In the genomic region with DNA sequence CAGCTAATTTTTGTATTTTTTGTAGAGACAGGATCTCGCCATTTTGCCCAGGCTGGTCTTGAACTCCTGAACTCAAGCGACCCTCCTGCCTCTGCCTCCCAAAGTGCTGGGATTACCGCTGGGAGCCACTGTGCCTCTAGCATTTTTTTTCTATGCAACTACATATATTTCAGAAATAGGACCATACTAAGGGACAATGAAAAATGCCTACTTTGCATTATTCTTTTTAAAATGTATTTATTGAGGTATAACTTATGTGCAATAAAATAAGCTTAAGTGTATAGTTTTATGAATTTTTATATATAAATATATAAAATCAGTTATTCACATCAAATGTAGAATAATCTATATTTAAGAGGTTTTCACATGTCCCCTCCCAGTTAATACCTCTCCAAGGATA, we compare ENCODE assay signal across 27 cellular contexts. TPM values are rescaled to one million over a fixed set of nuclear protein-coding genes. Genes with fewer than 3 reads are reported as not detected.
DNase-seq lines count a peak whose midpoint lies in the region; ATAC-seq, FAIRE-seq and TF ChIP-seq lines count a peak whose summit lies in the region.
"Had no signal": no experiment of that assay in that cellular context is flagged by ENCODE, and none has a peak within 500 bp of the region (broad histone marks: within the 10 kb centered on the region; RNA-seq: fewer than 3 reads in every experiment).

No MANE protein-coding gene starts in this region.

- H4K8ac ChIP-seq in IMR-90 (ENCODE audit: low read depth in 2 of 2, low read length in 2 of 2), result no peak overlapping the region

- peaks cover 0 to 1% of the 10 kb centered on the region in 2 donors for H3K4me1 Mint-ChIP-seq in stimulated activated naive B cell treated with anti-CD40 and anti-IgM and Interleukin-4, amounts not matched to agents 10 μg/mL and 1 μg/mL and 100 μg/mL, for 72 hours
- peaks cover 6% of the 10 kb centered on the region for H3K4me1 Mint-ChIP-seq in endodermal cell
- H3K4me1 Mint-ChIP-seq: B cell had no signal

- H3K27ac ChIP-seq in HepG2 (ENCODE audit: extremely low read length, insufficient read depth, low read length) (no peak overlapping the region), right lobe of liver (no peak overlapping the region), IMR-90 (ENCODE audit: insufficient read depth, low read length) (no peak overlapping the region), K562 (ENCODE audit: extremely low read depth, low read depth, low read length) (no peak overlapping the region), endodermal cell (ENCODE audit: low read depth, low read length) (no peak overlapping the region)
- H3K27ac ChIP-seq: BLaER1 treated with 17β-estradiol and CSF1 and Interleukin-3, amounts not matched to agents 10 nM and 100 nM; C4-2B had no signal

- H2BK20ac ChIP-seq in IMR-90 (ENCODE audit: low read depth, low read length), result no peak overlapping the region

- no peak overlapping the region for H4K91ac ChIP-seq in IMR-90 (ENCODE audit: insufficient read depth, low read depth, low read length)

- H2AFZ ChIP-seq in HepG2 (ENCODE audit: low read length), result no peak overlapping the region
- no peak overlapping the region for H2AFZ ChIP-seq in IMR-90 (replicated peaks; ENCODE audit: low read length, poor library complexity)
- H2AFZ ChIP-seq in K562 (ENCODE audit: low read depth, low read length), result no peak overlapping the region

- no peak for DNase-seq in HepG2 (ENCODE audit: low spot score)
- DNase-seq in right lobe of liver, result no peak
- DNase-seq in IMR-90, result no peak
- DNase-seq in K562 (ENCODE audit: extremely low read depth in 1 of 4, low spot score in 3 of 4), result no peak
- no peak for DNase-seq in stimulated activated naive B cell treated with anti-CD40 and anti-IgM and Interleukin-4, amounts not matched to agents 10 μg/mL and 1 μg/mL and 100 μg/mL, for 72 hours
- DNase-seq in OCI-M2 (lab: John Stamatoyannopoulos, UW; ENCODE audit: unreplicated experiment), result no peak
- no peak for DNase-seq in NCI-H526 (lab: John Stamatoyannopoulos, UW)
- no peak for DNase-seq in endodermal cell
- DNase-seq: 8988T; AML-193; CD4-positive, alpha-beta T cell; CD8-positive, alpha-beta T cell; COR-L47; DMS 273 treated with DMSO at 0.1 percent for 48 hours; DMS153; DMS53; DMS79; DND-41; EL; GDM1 had no signal

- no peak overlapping the region for H4K5ac ChIP-seq in IMR-90 (ENCODE audit: low read depth, low read length)

- dilution Hi-C loops in IMR-90 (cut with HindIII; ENCODE audit: low sequenced_read_pairs, unreplicated experiment), result no loop called here

- TF ChIP-seq CTCF in HepG2 (CRISPR knock-in tag; IDR thresholded peaks at IDR 0.05) (no peak), right lobe of liver (IDR thresholded peaks at IDR 0.05) (no peak), IMR-90 (conservative IDR thresholded peaks at IDR 0.05; ENCODE audit: low read depth, low read length) (no peak), K562 (IDR thresholded peaks at IDR 0.05 in 2 of 3, conservative IDR thresholded peaks at IDR 0.05 in 1 of 3; ENCODE audit: insufficient read depth in 2 of 3, low read depth in 1 of 3, low read length in 3 of 3) (no peak), endodermal cell (conservative IDR thresholded peaks at IDR 0.05) (no peak)

- intact Hi-C loops in HepG2 (cut with micrococcal nuclease; ENCODE audit: unreplicated experiment), result no loop called here
- intact Hi-C loops in right lobe of liver (cut with DNase I), result no loop called here
- intact Hi-C loops in IMR-90 (cut with micrococcal nuclease), result no loop called here
- intact Hi-C loops in K562 (cut with micrococcal nuclease), result no loop called here

- H3K18ac ChIP-seq in IMR-90 (ENCODE audit: low read depth, low read length), result no peak overlapping the region

- H3K9me1 ChIP-seq in IMR-90 (ENCODE audit: insufficient read depth, low read length) (no peaks in the 10 kb centered on the region; the same call in 1 of the 2 replicates), K562 (ENCODE audit: control insufficient read depth, insufficient read depth, low read length) (no peaks in the 10 kb centered on the region)

- no peaks in the 10 kb centered on the region for H3K27me3 ChIP-seq in HepG2 (ENCODE audit: control insufficient read depth in 1 of 2, insufficient read depth in 2 of 2, low read length in 2 of 2)
- H3K27me3 ChIP-seq in right lobe of liver, result no peaks in the 10 kb centered on the region
- no peaks in the 10 kb centered on the region for H3K27me3 ChIP-seq in IMR-90 (ENCODE audit: control insufficient read depth, insufficient read depth, low read length)
- H3K27me3 ChIP-seq in K562 (ENCODE audit: control insufficient read depth in 2 of 2, insufficient read depth in 2 of 2, low read length in 2 of 2), result no peaks in the 10 kb centered on the region
- H3K27me3 ChIP-seq in endodermal cell (ENCODE audit: control insufficient read depth, insufficient read depth, low read length, poor library complexity, severe bottlenecking), result no peaks in the 10 kb centered on the region
- H3K27me3 ChIP-seq: BLaER1 treated with 17β-estradiol and CSF1 and Interleukin-3, amounts not matched to agents 10 nM and 100 nM had no signal

- no peaks in the 10 kb centered on the region for H3K9me3 ChIP-seq in HepG2 (ENCODE audit: low read length)
- H3K9me3 ChIP-seq in right lobe of liver, result no peaks in the 10 kb centered on the region
- H3K9me3 ChIP-seq in IMR-90 (ENCODE audit: control insufficient read depth, insufficient read depth, low read length), result no peaks in the 10 kb centered on the region
- H3K9me3 ChIP-seq in K562 (replicated peaks; ENCODE audit: control insufficient read depth, insufficient read depth, low read depth, low read length), result no peaks in the 10 kb centered on the region
- peaks cover 24% of the 10 kb centered on the region for H3K9me3 ChIP-seq in endodermal cell (ENCODE audit: control insufficient read depth, low read length)

- TF ChIP-seq RAD21 in HepG2 (CRISPR knock-in tag; IDR thresholded peaks at IDR 0.05) (no peak), IMR-90 (IDR thresholded peaks at IDR 0.05; ENCODE audit: low read length) (no peak), K562 (CRISPR knock-in tag; conservative IDR thresholded peaks at IDR 0.05 in 1 of 2, IDR thresholded peaks at IDR 0.05 in 1 of 2) (no peak)

- H4K20me1 ChIP-seq in HepG2 (ENCODE audit: insufficient read depth, low read length) (no peaks in the 10 kb centered on the region), IMR-90 (ENCODE audit: insufficient read depth, low read length) (no peaks in the 10 kb centered on the region), K562 (replicated peaks; ENCODE audit: control insufficient read depth, insufficient read depth, low read length) (no peaks in the 10 kb centered on the region)
- H4K20me1 ChIP-seq: BLaER1 treated with 17β-estradiol and CSF1 and Interleukin-3, amounts not matched to agents 10 nM and 100 nM had no signal

- H3K36me3 ChIP-seq in HepG2 (replicated peaks in 1 of 2; ENCODE audit: control insufficient read depth in 1 of 2, insufficient read depth in 2 of 2, low read length in 2 of 2) (peaks cover 0 to 2% of the 10 kb centered on the region in 2 experiments; a peak in 1 of 5 replicates), right lobe of liver (no peaks in the 10 kb centered on the region), IMR-90 (ENCODE audit: control insufficient read depth, insufficient read depth, low read length) (peaks cover 8% of the 10 kb centered on the region), K562 (ENCODE audit: control insufficient read depth, insufficient read depth, low read length) (no peaks in the 10 kb centered on the region), endodermal cell (ENCODE audit: control insufficient read depth, insufficient read depth, low read length) (peaks cover 12% of the 10 kb centered on the region)

- CTCF ChIA-PET in HepG2 (lab: Yijun Ruan, JAX; ENCODE audit: low intra/inter-chr PET ratio, low total read pairs), result no interaction called here
- CTCF ChIA-PET in IMR-90 (lab: Yijun Ruan, JAX), result no interaction called here
- CTCF ChIA-PET in K562 (lab: Yijun Ruan, JAX; ENCODE audit: low intra/inter-chr PET ratio), result no interaction called here

- H3K4ac ChIP-seq in IMR-90 (ENCODE audit: low read depth, low read length), result no peak overlapping the region

- no peak overlapping the region for H2AK5ac ChIP-seq in IMR-90 (ENCODE audit: low read depth, low read length)

- no peaks in the 10 kb centered on the region for H3K9me3 Mint-ChIP-seq in stimulated activated naive B cell treated with anti-CD40 and anti-IgM and Interleukin-4, amounts not matched to agents 10 μg/mL and 1 μg/mL and 100 μg/mL, for 72 hours
- H3K9me3 Mint-ChIP-seq in endodermal cell, result peaks cover 9% of the 10 kb centered on the region
- H3K9me3 Mint-ChIP-seq: CD4-positive, alpha-beta T cell had no signal

- H3K4me1 ChIP-seq in HepG2 (ENCODE audit: insufficient read depth, low read length), result no peaks in the 10 kb centered on the region
- H3K4me1 ChIP-seq in right lobe of liver, result no peaks in the 10 kb centered on the region
- no peaks in the 10 kb centered on the region for H3K4me1 ChIP-seq in IMR-90 (ENCODE audit: control insufficient read depth, insufficient read depth, low read length)
- H3K4me1 ChIP-seq in K562 (replicated peaks in 1 of 2; ENCODE audit: control insufficient read depth in 2 of 2, insufficient read depth in 2 of 2, low read length in 2 of 2), result no peaks in the 10 kb centered on the region
- no peaks in the 10 kb centered on the region for H3K4me1 ChIP-seq in endodermal cell (ENCODE audit: control insufficient read depth, insufficient read depth, low read length)

- no peak overlapping the region for H3K14ac ChIP-seq in IMR-90 (replicated peaks; ENCODE audit: low read depth, low read length)

- TF ChIP-seq EP300 in HepG2 (IDR thresholded peaks at IDR 0.05; ENCODE audit: low read depth in 2 of 2, low read length in 2 of 2), result no peak
- TF ChIP-seq EP300 in HepG2 (CRISPR knock-in tag; IDR thresholded peaks at IDR 0.05; ENCODE audit: borderline replicate concordance), result no peak
- TF ChIP-seq EP300 in K562 (IDR thresholded peaks at IDR 0.05; ENCODE audit: low read length), result no peak

- H3K27ac Mint-ChIP-seq in stimulated activated naive B cell treated with anti-CD40 and anti-IgM and Interleukin-4, amounts not matched to agents 10 μg/mL and 1 μg/mL and 100 μg/mL, for 72 hours, result peak overlapping the region; percentile 60
- no peak overlapping the region for H3K27ac Mint-ChIP-seq in endodermal cell
- H3K27ac Mint-ChIP-seq: B cell; CD4-positive, alpha-beta T cell; CD8-positive, alpha-beta T cell had no signal

- no peaks in the 10 kb centered on the region for H3K27me3 Mint-ChIP-seq in stimulated activated naive B cell treated with anti-CD40 and anti-IgM and Interleukin-4, amounts not matched to agents 10 μg/mL and 1 μg/mL and 100 μg/mL, for 72 hours
- H3K27me3 Mint-ChIP-seq in endodermal cell (ENCODE audit: insufficient read depth), result no peaks in the 10 kb centered on the region
- H3K27me3 Mint-ChIP-seq: B cell; CD4-positive, alpha-beta T cell had no signal

- H3K23ac ChIP-seq in IMR-90 (ENCODE audit: low read depth, low read length), result no peak overlapping the region

- no peak overlapping the region for H3K4me3 ChIP-seq in HepG2 (replicated peaks in 1 of 3; ENCODE audit: insufficient read depth in 1 of 3, low read depth in 2 of 3, low read length in 3 of 3)
- H3K4me3 ChIP-seq in right lobe of liver, result no peak overlapping the region
- no peak overlapping the region for H3K4me3 ChIP-seq in IMR-90 (ENCODE audit: insufficient read depth, low read depth, low read length)
- no peak overlapping the region for H3K4me3 ChIP-seq in K562
- H3K4me3 ChIP-seq in endodermal cell (ENCODE audit: low read length), result no peak overlapping the region
- H3K4me3 ChIP-seq: BLaER1 treated with 17β-estradiol and CSF1 and Interleukin-3, amounts not matched to agents 10 nM and 100 nM; GM12878 had no signal

- no peak overlapping the region for H2BK5ac ChIP-seq in IMR-90 (ENCODE audit: low read depth, low read length, poor library complexity, severe bottlenecking)

- no peaks in the 10 kb centered on the region for H3K79me1 ChIP-seq in IMR-90 (ENCODE audit: low read depth in 1 of 2, low read length in 2 of 2)

- H3K4me3 Mint-ChIP-seq in stimulated activated naive B cell treated with anti-CD40 and anti-IgM and Interleukin-4, amounts not matched to agents 10 μg/mL and 1 μg/mL and 100 μg/mL, for 72 hours, result no peak overlapping the region
- no peak overlapping the region for H3K4me3 Mint-ChIP-seq in endodermal cell
- H3K4me3 Mint-ChIP-seq: B cell; CD4-positive, alpha-beta T cell; CD8-positive, alpha-beta T cell had no signal

- no peak overlapping the region for H2BK15ac ChIP-seq in IMR-90 (ENCODE audit: low read depth, low read length)

- H3K9ac ChIP-seq in HepG2 (ENCODE audit: insufficient read depth, low read depth, low read length) (no peak overlapping the region), IMR-90 (ENCODE audit: low read depth, low read length) (no peak overlapping the region), K562 (ENCODE audit: insufficient read depth in 1 of 2, low read depth in 2 of 2, low read length in 2 of 2) (no peak overlapping the region), endodermal cell (ENCODE audit: extremely low read depth, low read length, poor library complexity, severe bottlenecking) (no peak overlapping the region)
- H3K9ac ChIP-seq: BLaER1 treated with 17β-estradiol and CSF1 and Interleukin-3, amounts not matched to agents 10 nM and 100 nM had no signal

- BruUV-seq in HepG2 (replicated peaks; lab: Mats Ljungman, UMichigan) (no TSS peak), IMR-90 (replicated peaks; lab: Mats Ljungman, UMichigan) (no TSS peak), K562 (replicated peaks; lab: Mats Ljungman, UMichigan) (no TSS peak)

- 96% methylated on average over 3 of the region's 3 CpGs for WGBS in HepG2 (ENCODE audit: low lambda C conversion rate)
- 100% methylated on average over 3 of the region's 3 CpGs for WGBS in right lobe of liver (ENCODE audit: insufficient coverage, low coverage, low lambda C conversion rate, missing lambda C conversion rate)
- no CpG with 5 or more reads among the region's 3 CpGs for WGBS in IMR-90 (ENCODE audit: extremely low coverage in 2 of 2, insufficient read length in 1 of 2), 2 experiments
- WGBS in K562 (ENCODE audit: insufficient coverage, low coverage, missing lambda C conversion rate), result 66% methylated on average over 3 of the region's 3 CpGs
- WGBS in endodermal cell (ENCODE audit: insufficient coverage in 1 of 2, insufficient read length in 1 of 2), 2 experiments, result 86 to 95% methylated on average over 1 to 3 of the region's 3 CpGs

- H2AK9ac ChIP-seq in IMR-90 (replicated peaks; ENCODE audit: low read depth, low read length, poor library complexity), result no peak overlapping the region

- POLR2A ChIA-PET in HepG2 (lab: Yijun Ruan, JAX), result interaction anchor here (1.0 kb wide), 1 partner anchor 9 kb away, joined by 4 read pairs; no protein-coding TSS in a partner anchor
- POLR2A ChIA-PET in IMR-90 (lab: Charles Lee; ENCODE audit: unreplicated experiment), result no interaction called here
- POLR2A ChIA-PET in K562 (lab: Yijun Ruan, JAX), result interaction anchor here (0.5 kb wide), 1 partner anchor 334 kb away, joined by 3 read pairs; no protein-coding TSS in a partner anchor

- no peak overlapping the region for H2BK120ac ChIP-seq in IMR-90 (ENCODE audit: low read depth, low read length)

- FAIRE-seq in HepG2 (lab: Jason Lieb, UNC) (no peak), K562 (lab: Jason Lieb, UNC) (no peak)
- FAIRE-seq: A204.1, GM12878, GM12892, GM18507 had no signal

- ATAC-seq in HepG2, result no peak
- no peak for ATAC-seq in right lobe of liver
- no peak for ATAC-seq in IMR-90 (ENCODE audit: low read depth)
- ATAC-seq in K562, result no peak
- no peak for ATAC-seq in stimulated activated naive B cell treated with anti-CD40 and anti-IgM and Interleukin-4, amounts not matched to agents 10 μg/mL and 1 μg/mL and 100 μg/mL, for 72 hours (replicated peaks)
- ATAC-seq: CD8-positive, alpha-beta T cell; GM12878 had no signal

- in situ Hi-C loops in HepG2 (cut with HindIII; ENCODE audit: extremely low pct_ligation_motif_present, low pct_unique_long_range_greater_than_20kb) (no loop called here), IMR-90 (cut with MboI; ENCODE audit: low sequenced_read_pairs) (no loop called here), K562 (cut with MboI) (no loop called here)

- H3K79me2 ChIP-seq in HepG2 (ENCODE audit: insufficient read depth, low read length), result no peaks in the 10 kb centered on the region
- no peaks in the 10 kb centered on the region for H3K79me2 ChIP-seq in K562 (ENCODE audit: control insufficient read depth, insufficient read depth, low read length)

- H3K36me3 Mint-ChIP-seq in stimulated activated naive B cell treated with anti-CD40 and anti-IgM and Interleukin-4, amounts not matched to agents 10 μg/mL and 1 μg/mL and 100 μg/mL, for 72 hours, result peaks cover 29 to 50% of the 10 kb centered on the region in 2 donors
- peaks cover 50% of the 10 kb centered on the region for H3K36me3 Mint-ChIP-seq in endodermal cell (ENCODE audit: low read depth)

- H3K4me2 ChIP-seq in HepG2 (ENCODE audit: low read depth, low read length) (no peak overlapping the region), IMR-90 (ENCODE audit: low read depth, low read length) (no peak overlapping the region), K562 (ENCODE audit: insufficient read depth, low read length) (no peak overlapping the region)
- H3K4me2 ChIP-seq: BLaER1 treated with 17β-estradiol and CSF1 and Interleukin-3, amounts not matched to agents 10 nM and 100 nM had no signal

- TF ChIP-seq POLR2A in HepG2 (IDR thresholded peaks at IDR 0.05; ENCODE audit: insufficient read depth in 1 of 2, low read depth in 2 of 2, low read length in 2 of 2) (no peak), right lobe of liver (IDR thresholded peaks at IDR 0.05) (no peak), IMR-90 (IDR thresholded peaks at IDR 0.05; ENCODE audit: low read depth, low read length) (no peak), K562 (conservative IDR thresholded peaks at IDR 0.05) (no peak)

- H3K56ac ChIP-seq in IMR-90 (ENCODE audit: extremely low read depth, insufficient read depth, low read length), result no peak overlapping the region

RNA-seq across cellular contexts. Expression of a gene that starts 38.1 kb away (rescaled TPM):
- total RNA-seq in HepG2 (2016; rRNA removed; fragmentation: Illumina TruSeq; extraction: Trizol) (11.8 and 12.0 TPM in 2 replicates), right lobe of liver (10 to 100 TPM in 1 of 6 experiments, 1 to 10 TPM in 5; 6.1 to 10.2 (median 7.6) TPM), IMR-90 (2012; rRNA removed) (16.7 and 18.9 TPM in 2 replicates), K562 (2014; rRNA removed) (6.9 and 11.2 TPM in 2 replicates), K562 (2014; rRNA removed; fragmentation: Illumina TruSeq; extraction: Trizol) (9.0 and 10.2 TPM in 2 replicates), K562 (2015; rRNA removed; fragmentation: Illumina TruSeq; extraction: Trizol) (10.2 and 10.7 TPM in 2 replicates), K562 (2021) (9.9 and 13.2 TPM in 2 replicates), endodermal cell (10 to 100 TPM; 33.6 to 39.1 TPM)
- total RNA-seq in HepG2 (2016; cell fraction: cytosol; rRNA removed; fragmentation: Illumina TruSeq; extraction: Trizol; ENCODE audit: low read depth), result 1.4 and 2.9 TPM in 2 replicates
- total RNA-seq in HepG2 (2016; cell fraction: insoluble cytoplasmic fraction; rRNA removed; fragmentation: Illumina TruSeq; extraction: Trizol), result 11.9 and 13.3 TPM in 2 replicates
- total RNA-seq in HepG2 (2016; cell fraction: membrane; rRNA removed; fragmentation: Illumina TruSeq; extraction: Trizol), result 3.3 and 4.4 TPM in 2 replicates
- 19.2 and 23.9 TPM in 2 replicates for total RNA-seq in HepG2 (2016; cell fraction: nucleus; rRNA removed; fragmentation: Illumina TruSeq; extraction: Trizol)
- polyA plus RNA-seq in HepG2 (2011; rRNA removed) (9.7 and 13.1 TPM in 2 replicates), IMR-90 (2012; rRNA removed) (17.5 and 18.6 TPM in 2 replicates), K562 (2011; rRNA removed) (7.6 and 10.2 TPM in 2 replicates), K562 (2014; fragmentation: Illumina TruSeq; extraction: Trizol) (9.7 and 10.1 TPM in 2 replicates), K562 (2014; fragmentation: Nextera tagmentation; extraction: Ambion mirVana) (1 to 10 TPM; 1.7 to 2.6 TPM), K562 (2014; rRNA removed) (8.0 and 10.3 TPM in 2 replicates)
- 4.9 and 5.9 TPM in 2 replicates for polyA plus RNA-seq in HepG2 (2011; cell fraction: cytosol; rRNA removed)
- 69.4 and 79.1 TPM in 2 replicates for polyA plus RNA-seq in HepG2 (2011; cell fraction: nucleus; rRNA removed)
- polyA plus RNA-seq in HepG2 (2012), result 7.3 and 9.1 TPM in 2 replicates
- polyA plus RNA-seq in HepG2 (2016; cell fraction: cytosol; fragmentation: Illumina TruSeq; extraction: Trizol; ENCODE audit: low read depth), result 0.67 and 0.72 TPM in 2 replicates
- 5.8 and 8.3 TPM in 2 replicates for polyA plus RNA-seq in HepG2 (2016; cell fraction: insoluble cytoplasmic fraction; fragmentation: Illumina TruSeq; extraction: Trizol; ENCODE audit: low read depth)
- 0.84 and 1.0 TPM in 2 replicates for polyA plus RNA-seq in HepG2 (2016; cell fraction: membrane; fragmentation: Illumina TruSeq; extraction: Trizol; ENCODE audit: low read depth)
- 26.4 and 32.6 TPM in 2 replicates for polyA plus RNA-seq in HepG2 (2016; cell fraction: nucleus; fragmentation: Illumina TruSeq; extraction: Trizol; ENCODE audit: insufficient read depth, low read depth)
- 14.8 and 27.4 TPM in 2 replicates for polyA minus RNA-seq in HepG2 (2011; rRNA and poly(A)+ RNA removed; ENCODE audit: low replicate concordance)
- polyA minus RNA-seq in HepG2 (2011; cell fraction: cytosol; rRNA and poly(A)+ RNA removed), result 5.6 and 7.6 TPM in 2 replicates
- 46.9 and 47.9 TPM in 2 replicates for polyA minus RNA-seq in HepG2 (2011; cell fraction: nucleus; rRNA and poly(A)+ RNA removed)
- 10.9 and 13.5 TPM in 2 replicates for polyA plus RNA-seq in IMR-90 (2012; cell fraction: cytosol; rRNA removed)
- polyA plus RNA-seq in IMR-90 (2012; cell fraction: nucleus; rRNA removed; ENCODE audit: low replicate concordance), result 62.6 and 75.3 TPM in 2 replicates
- 83.0 and 106 TPM in 2 replicates for total RNA-seq in K562 (2011; cell fraction: chromatin; rRNA removed; ENCODE audit: low replicate concordance)
- total RNA-seq in K562 (2011; cell fraction: nucleolus; rRNA removed), result 39.1 and 48.2 TPM in 2 replicates
- total RNA-seq in K562 (2011; cell fraction: nucleoplasm; rRNA removed), result 52.3 and 52.5 TPM in 2 replicates
- polyA plus RNA-seq in K562 (2011; cell fraction: cytosol; rRNA removed), result 6.3 TPM in 2 replicates
- 37.3 and 42.3 TPM in 2 replicates for polyA plus RNA-seq in K562 (2011; cell fraction: nucleus; rRNA removed)
- 7.8 and 9.3 TPM in 2 replicates for polyA plus RNA-seq in K562 (2012)
- polyA minus RNA-seq in K562 (2011; rRNA and poly(A)+ RNA removed), result 26.5 and 29.0 TPM in 2 replicates
- polyA minus RNA-seq in K562 (2011; cell fraction: cytosol; rRNA and poly(A)+ RNA removed), result 6.8 and 8.2 TPM in 2 replicates
- polyA minus RNA-seq in K562 (2011; cell fraction: nucleus; rRNA and poly(A)+ RNA removed), result 21.3 and 32.2 TPM in 2 replicates
- 14.5 TPM for polyA plus RNA-seq in endodermal cell (2013, experiment 1 of 2)
- polyA plus RNA-seq in endodermal cell (2013, experiment 2 of 2), result 13.9 TPM

RNA-seq across cellular contexts. Expression of a gene that starts 38.3 kb away (rescaled TPM):
- total RNA-seq in HepG2 (2016; rRNA removed; fragmentation: Illumina TruSeq; extraction: Trizol) (44.9 and 72.7 TPM in 2 replicates), right lobe of liver (10 to 100 TPM; 25.3 to 53.3 (median 26.9) TPM), IMR-90 (2012; rRNA removed) (62.5 and 68.1 TPM in 2 replicates), K562 (2014; rRNA removed) (47.9 and 55.3 TPM in 2 replicates), K562 (2014; rRNA removed; fragmentation: Illumina TruSeq; extraction: Trizol) (21.1 and 23.7 TPM in 2 replicates), K562 (2015; rRNA removed; fragmentation: Illumina TruSeq; extraction: Trizol) (30.9 and 33.5 TPM in 2 replicates), K562 (2021) (61.5 and 63.6 TPM in 2 replicates), endodermal cell (100 to 1,000 TPM; 138 TPM)
- total RNA-seq in HepG2 (2016; cell fraction: cytosol; rRNA removed; fragmentation: Illumina TruSeq; extraction: Trizol; ENCODE audit: low read depth), result 15.7 and 16.0 TPM in 2 replicates
- total RNA-seq in HepG2 (2016; cell fraction: insoluble cytoplasmic fraction; rRNA removed; fragmentation: Illumina TruSeq; extraction: Trizol), result 34.4 and 74.8 TPM in 2 replicates
- total RNA-seq in HepG2 (2016; cell fraction: membrane; rRNA removed; fragmentation: Illumina TruSeq; extraction: Trizol), result 23.3 and 26.6 TPM in 2 replicates
- 94.4 and 99.1 TPM in 2 replicates for total RNA-seq in HepG2 (2016; cell fraction: nucleus; rRNA removed; fragmentation: Illumina TruSeq; extraction: Trizol)
- polyA plus RNA-seq in HepG2 (2011; rRNA removed) (29.2 and 36.7 TPM in 2 replicates), IMR-90 (2012; rRNA removed) (50.8 and 53.6 TPM in 2 replicates), K562 (2011; rRNA removed) (10.1 and 18.4 TPM in 2 replicates), K562 (2014; fragmentation: Illumina TruSeq; extraction: Trizol) (41.2 and 45.9 TPM in 2 replicates), K562 (2014; fragmentation: Nextera tagmentation; extraction: Ambion mirVana) (1 to 10 TPM in 1 of 2 experiments, under 1 TPM in 1; 0.72 to 2.5 TPM), K562 (2014; rRNA removed) (26.6 and 46.5 TPM in 2 replicates)
- polyA plus RNA-seq in HepG2 (2011; cell fraction: cytosol; rRNA removed), result 23.4 and 32.3 TPM in 2 replicates
- polyA plus RNA-seq in HepG2 (2011; cell fraction: nucleus; rRNA removed), result 116 and 121 TPM in 2 replicates
- 36.5 and 37.3 TPM in 2 replicates for polyA plus RNA-seq in HepG2 (2012)
- 7.7 TPM in 2 replicates for polyA plus RNA-seq in HepG2 (2016; cell fraction: cytosol; fragmentation: Illumina TruSeq; extraction: Trizol; ENCODE audit: low read depth)
- 36.4 and 43.1 TPM in 2 replicates for polyA plus RNA-seq in HepG2 (2016; cell fraction: insoluble cytoplasmic fraction; fragmentation: Illumina TruSeq; extraction: Trizol; ENCODE audit: low read depth)
- 12.2 and 12.6 TPM in 2 replicates for polyA plus RNA-seq in HepG2 (2016; cell fraction: membrane; fragmentation: Illumina TruSeq; extraction: Trizol; ENCODE audit: low read depth)
- polyA plus RNA-seq in HepG2 (2016; cell fraction: nucleus; fragmentation: Illumina TruSeq; extraction: Trizol; ENCODE audit: insufficient read depth, low read depth), result 147 and 157 TPM in 2 replicates
- polyA minus RNA-seq in HepG2 (2011; rRNA and poly(A)+ RNA removed; ENCODE audit: low replicate concordance), result 64.4 and 114 TPM in 2 replicates
- 73.8 and 74.4 TPM in 2 replicates for polyA minus RNA-seq in HepG2 (2011; cell fraction: cytosol; rRNA and poly(A)+ RNA removed)
- 75.6 and 96.5 TPM in 2 replicates for polyA minus RNA-seq in HepG2 (2011; cell fraction: nucleus; rRNA and poly(A)+ RNA removed)
- 43.5 and 56.7 TPM in 2 replicates for polyA plus RNA-seq in IMR-90 (2012; cell fraction: cytosol; rRNA removed)
- polyA plus RNA-seq in IMR-90 (2012; cell fraction: nucleus; rRNA removed; ENCODE audit: low replicate concordance), result 96.1 and 177 TPM in 2 replicates
- total RNA-seq in K562 (2011; cell fraction: chromatin; rRNA removed; ENCODE audit: low replicate concordance), result 83.8 and 125 TPM in 2 replicates
- total RNA-seq in K562 (2011; cell fraction: nucleolus; rRNA removed), result 68.3 and 75.2 TPM in 2 replicates
- 75.5 and 85.5 TPM in 2 replicates for total RNA-seq in K562 (2011; cell fraction: nucleoplasm; rRNA removed)
- polyA plus RNA-seq in K562 (2011; cell fraction: cytosol; rRNA removed), result 21.0 and 31.9 TPM in 2 replicates
- 58.0 and 75.6 TPM in 2 replicates for polyA plus RNA-seq in K562 (2011; cell fraction: nucleus; rRNA removed)
- 32.0 and 44.4 TPM in 2 replicates for polyA plus RNA-seq in K562 (2012)
- 37.4 and 47.6 TPM in 2 replicates for polyA minus RNA-seq in K562 (2011; rRNA and poly(A)+ RNA removed)
- 42.9 and 50.3 TPM in 2 replicates for polyA minus RNA-seq in K562 (2011; cell fraction: cytosol; rRNA and poly(A)+ RNA removed)
- 29.6 and 48.8 TPM in 2 replicates for polyA minus RNA-seq in K562 (2011; cell fraction: nucleus; rRNA and poly(A)+ RNA removed)
- polyA plus RNA-seq in endodermal cell (2013, experiment 1 of 2), result 73.5 TPM
- 77.1 TPM for polyA plus RNA-seq in endodermal cell (2013, experiment 2 of 2)
